Comparison of ENCODE assay signal across 8 cellular contexts in genomic region chrX:129982300-129983246, GRCh38. TPM values are rescaled to one million over a fixed set of nuclear protein-coding genes. Genes with fewer than 3 reads are reported as not detected.
DNase-seq lines count a peak whose midpoint lies in the region; ATAC-seq and TF ChIP-seq lines count a peak whose summit lies in the region.

A gene with protein sequence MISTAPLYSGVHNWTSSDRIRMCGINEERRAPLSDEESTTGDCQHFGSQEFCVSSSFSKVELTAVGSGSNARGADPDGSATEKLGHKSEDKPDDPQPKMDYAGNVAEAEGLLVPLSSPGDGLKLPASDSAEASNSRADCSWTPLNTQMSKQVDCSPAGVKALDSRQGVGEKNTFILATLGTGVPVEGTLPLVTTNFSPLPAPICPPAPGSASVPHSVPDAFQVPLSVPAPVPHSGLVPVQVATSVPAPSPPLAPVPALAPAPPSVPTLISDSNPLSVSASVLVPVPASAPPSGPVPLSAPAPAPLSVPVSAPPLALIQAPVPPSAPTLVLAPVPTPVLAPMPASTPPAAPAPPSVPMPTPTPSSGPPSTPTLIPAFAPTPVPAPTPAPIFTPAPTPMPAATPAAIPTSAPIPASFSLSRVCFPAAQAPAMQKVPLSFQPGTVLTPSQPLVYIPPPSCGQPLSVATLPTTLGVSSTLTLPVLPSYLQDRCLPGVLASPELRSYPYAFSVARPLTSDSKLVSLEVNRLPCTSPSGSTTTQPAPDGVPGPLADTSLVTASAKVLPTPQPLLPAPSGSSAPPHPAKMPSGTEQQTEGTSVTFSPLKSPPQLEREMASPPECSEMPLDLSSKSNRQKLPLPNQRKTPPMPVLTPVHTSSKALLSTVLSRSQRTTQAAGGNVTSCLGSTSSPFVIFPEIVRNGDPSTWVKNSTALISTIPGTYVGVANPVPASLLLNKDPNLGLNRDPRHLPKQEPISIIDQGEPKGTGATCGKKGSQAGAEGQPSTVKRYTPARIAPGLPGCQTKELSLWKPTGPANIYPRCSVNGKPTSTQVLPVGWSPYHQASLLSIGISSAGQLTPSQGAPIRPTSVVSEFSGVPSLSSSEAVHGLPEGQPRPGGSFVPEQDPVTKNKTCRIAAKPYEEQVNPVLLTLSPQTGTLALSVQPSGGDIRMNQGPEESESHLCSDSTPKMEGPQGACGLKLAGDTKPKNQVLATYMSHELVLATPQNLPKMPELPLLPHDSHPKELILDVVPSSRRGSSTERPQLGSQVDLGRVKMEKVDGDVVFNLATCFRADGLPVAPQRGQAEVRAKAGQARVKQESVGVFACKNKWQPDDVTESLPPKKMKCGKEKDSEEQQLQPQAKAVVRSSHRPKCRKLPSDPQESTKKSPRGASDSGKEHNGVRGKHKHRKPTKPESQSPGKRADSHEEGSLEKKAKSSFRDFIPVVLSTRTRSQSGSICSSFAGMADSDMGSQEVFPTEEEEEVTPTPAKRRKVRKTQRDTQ (N-terminal part only) (plus strand): TSS chrX:129982635. CDS start chrX:130005232, 22,597 bp downstream.

- peak within 1 kb of the TSS; percentile 59 for H3K9ac ChIP-seq in SU-DHL-6 (ENCODE audit: low read length)

- in situ Hi-C loops in GM13977 (cut with MboI; ENCODE audit: low pct_unique_long_range_greater_than_20kb, low sequenced_read_pairs, unreplicated experiment): no loop called here

- DNase-seq in GM13977 (ENCODE audit: low spot score) (peak; percentile 96), NCI-H1417 treated with DMSO at 0.1 percent for 48 hours (lab: John Stamatoyannopoulos, UW) (peak; percentile 63), heart left ventricle (peak; percentile 90 to 93 (median 92)), posterior vena cava (ENCODE audit: low spot score) (peak; percentile 96), ureter (ENCODE audit: low spot score) (peak; percentile 91)
- DNase-seq in activated naive CD8-positive, alpha-beta T cell treated with anti-CD3 and anti-CD28 coated beads, Interleukin-2, amount 50 U/mL, for 24 hours: peak; percentile 81

- H3K36me3 ChIP-seq in SU-DHL-6 (ENCODE audit: low read length): no peaks in the 10 kb centered on the region
- no peaks in the 10 kb centered on the region for H3K36me3 ChIP-seq in heart left ventricle

- H2AFZ ChIP-seq in SU-DHL-6 (ENCODE audit: low read depth, low read length, severe bottlenecking): peak within 1 kb of the TSS; percentile 54

- H3K27ac ChIP-seq in SU-DHL-6 (ENCODE audit: low read depth, low read length) (no peak within 1 kb of the TSS), heart left ventricle (peak within 1 kb of the TSS in 11 of 12 donors; percentile 39 to 87 (median 70))

- H3K27me3 Mint-ChIP-seq in activated naive CD8-positive, alpha-beta T cell treated with anti-CD3 and anti-CD28 coated beads, Interleukin-2, amount 50 U/mL, for 24 hours: no peaks in the 10 kb centered on the region

- peak in 1 of 2 donors; percentile 71 for TF ChIP-seq POLR2A in heart left ventricle (IDR thresholded peaks at IDR 0.05)

- no peaks in the 10 kb centered on the region for H3K36me3 Mint-ChIP-seq in activated naive CD8-positive, alpha-beta T cell treated with anti-CD3 and anti-CD28 coated beads, Interleukin-2, amount 50 U/mL, for 24 hours (ENCODE audit: low read depth)

- H3K9me3 ChIP-seq in SU-DHL-6 (ENCODE audit: insufficient read depth, low read length) (no peaks in the 10 kb centered on the region), heart left ventricle (no peaks in the 10 kb centered on the region)

- H3K79me2 ChIP-seq in SU-DHL-6 (ENCODE audit: insufficient read depth, low read length): no peaks in the 10 kb centered on the region

- H4K20me1 ChIP-seq in SU-DHL-6 (ENCODE audit: low read depth, low read length): no peaks in the 10 kb centered on the region

- no peaks in the 10 kb centered on the region for H3K9me2 ChIP-seq in SU-DHL-6 (replicated peaks; ENCODE audit: insufficient read depth, low read length)

- peaks cover 15% of the 10 kb centered on the region for H3K4me1 Mint-ChIP-seq in activated naive CD8-positive, alpha-beta T cell treated with anti-CD3 and anti-CD28 coated beads, Interleukin-2, amount 50 U/mL, for 24 hours

- intact Hi-C loops in heart left ventricle (cut with DNase I): loop anchor here in 8 of 10 donors (1.0 to 10.0 kb wide), 7 partner anchors 26 to 82 kb away; no protein-coding TSS in a partner anchor
- intact Hi-C loops in posterior vena cava (cut with DNase I): no loop called here

- no peak within 1 kb of the TSS for H3K4me3 Mint-ChIP-seq in activated naive CD8-positive, alpha-beta T cell treated with anti-CD3 and anti-CD28 coated beads, Interleukin-2, amount 50 U/mL, for 24 hours

- 1 to 43% (median 20%) methylated on average over 64 to 74 of the region's 74 CpGs for WGBS in heart left ventricle, 4 donors

- ATAC-seq in HG02840 (IDR thresholded peaks at IDR 0.05; ENCODE audit: low FRiP score, unreplicated experiment): peak; percentile 81
- peak; percentile 95 for ATAC-seq in activated naive CD8-positive, alpha-beta T cell treated with anti-CD3 and anti-CD28 coated beads, Interleukin-2, amount 50 U/mL, for 24 hours
- peak; percentile 93 to 98 (median 96) for ATAC-seq in heart left ventricle

- H3F3A ChIP-seq in SU-DHL-6 (ENCODE audit: insufficient read depth): no peaks in the 10 kb centered on the region

- peaks cover 0 to 10% (median 0%) of the 10 kb centered on the region in 12 donors for H3K4me1 ChIP-seq in heart left ventricle

- no peaks in the 10 kb centered on the region for H3K9me3 Mint-ChIP-seq in activated naive CD8-positive, alpha-beta T cell treated with anti-CD3 and anti-CD28 coated beads, Interleukin-2, amount 50 U/mL, for 24 hours

- no peak within 1 kb of the TSS for H3K27ac Mint-ChIP-seq in activated naive CD8-positive, alpha-beta T cell treated with anti-CD3 and anti-CD28 coated beads, Interleukin-2, amount 50 U/mL, for 24 hours

- TF ChIP-seq CTCF in GM13977 (IDR thresholded peaks at IDR 0.05; ENCODE audit: extremely low read depth, insufficient read depth, missing control alignments) (no peak), SU-DHL-6 (IDR thresholded peaks at IDR 0.05; ENCODE audit: insufficient read depth, low read length, poor library complexity, severe bottlenecking) (no peak), heart left ventricle (IDR thresholded peaks at IDR 0.05) (no peak)

- H3K4me3 ChIP-seq in SU-DHL-6 (ENCODE audit: insufficient read depth, low read length, poor library complexity, severe bottlenecking) (peak within 1 kb of the TSS; percentile 63), heart left ventricle (peak within 1 kb of the TSS in 3 of 12 donors; percentile 39 to 60 (median 48))

- H3K27me3 ChIP-seq in SU-DHL-6 (ENCODE audit: low read length) (no peaks in the 10 kb centered on the region), heart left ventricle (no peaks in the 10 kb centered on the region)

- H3K4me2 ChIP-seq in SU-DHL-6 (ENCODE audit: low read depth, low read length, poor library complexity, severe bottlenecking): no peak within 1 kb of the TSS

RNA-seq across cellular contexts. Expression of the gene that starts here (rescaled TPM):
- total RNA-seq in heart left ventricle (10 to 100 TPM in 2 of 9 donors, 1 to 10 TPM in 7; 5.3 to 11.0 (median 9.0) TPM), posterior vena cava (10 to 100 TPM; 14.8 to 17.7 TPM), ureter (12.6 TPM)
- polyA plus RNA-seq in heart left ventricle: 1 to 10 TPM; 3.3 to 7.5 TPM

Comparison
In these comparisons a context has a peak if more than half of its experiments do, and no peak if none do; other contexts are left out.
1. intact Hi-C loops: an anchor here in heart left ventricle (1.0 to 10.0 kb wide); none called in posterior vena cava.